Comparison of ENCODE assay signal across 20 cellular contexts in genomic region chr13:33937373-33938087, GRCh38.
A peak's percentile ranks its signal among the peaks of the same experiment; 100 is the strongest.
DNase-seq lines count a peak whose midpoint lies in the region; ATAC-seq and TF ChIP-seq lines count a peak whose summit lies in the region.
"Had no signal": no experiment of that assay in that cellular context is flagged by ENCODE, and none has a peak within 500 bp of the region (broad histone marks: within the 10 kb centered on the region; RNA-seq: fewer than 3 reads in every experiment).

No MANE protein-coding gene starts in this region.

- DNase-seq in DMS79 treated with DMSO at 0.1 percent for 48 hours (lab: John Stamatoyannopoulos, UW) (peak; percentile 9), DMS79 (lab: John Stamatoyannopoulos, UW) (no peak), body of pancreas (peak in 3 of 4 donors; percentile 14 to 26 (median 15)), left lung (no peak), testis (peak; percentile 18), MG63 (no peak)
- DNase-seq in CD8-positive, alpha-beta T cell, result no peak
- DNase-seq in activated CD8-positive, alpha-beta memory T cell treated with anti-CD3 and anti-CD28 coated beads, Interleukin-2, amount 10 ng/mL, durations not matched to agents 7 days and 5 days, result no peak
- DNase-seq: activated CD4-positive, CD25-positive, alpha-beta regulatory T cell treated with anti-CD3 and anti-CD28 coated beads, Interleukin-2, amount 50 U/mL, for 72 hours; activated naive CD4-positive, alpha-beta T cell treated with anti-CD3 and anti-CD28 coated beads, Interleukin-2, amount 10 ng/mL, durations not matched to agents 7 days and 5 days; C1 segment of cervical spinal cord; effector CD4-positive, alpha-beta T cell; Karpas-422; NCI-H1694 treated with DMSO at 0.1 percent for 48 hours; NCI-H82; stimulated activated CD4-positive, alpha-beta T cell treated with anti-CD3 and anti-CD28 coated beads, Interleukin-15, amount 100 ng/mL, for 24 hours; T-helper 17 cell had no signal

- peaks cover 8% of the 10 kb centered on the region for H3K4me1 ChIP-seq in body of pancreas
- H3K4me1 ChIP-seq in left lung, result no peaks in the 10 kb centered on the region
- no peaks in the 10 kb centered on the region for H3K4me1 ChIP-seq in testis
- H3K4me1 ChIP-seq in CD8-positive, alpha-beta T cell (ENCODE audit: insufficient read depth, low read length), result no peaks in the 10 kb centered on the region
- H3K4me1 ChIP-seq: parathyroid adenoma had no signal

- intact Hi-C loops in body of pancreas (cut with DNase I), result loop anchor here (10.0 kb wide), 1 partner anchor 1227 kb away; no protein-coding TSS in a partner anchor
- intact Hi-C loops in left lung (cut with DNase I), result no loop called here
- intact Hi-C loops in testis (cut with DNase I; ENCODE audit: low total_unique reads), result no loop called here
- intact Hi-C loops in CD8-positive, alpha-beta T cell (cut with DNase I, micrococcal nuclease), result no loop called here

- no peaks in the 10 kb centered on the region for H3K9me3 Mint-ChIP-seq in CD8-positive, alpha-beta T cell
- no peaks in the 10 kb centered on the region for H3K9me3 Mint-ChIP-seq in activated CD8-positive, alpha-beta memory T cell treated with anti-CD3 and anti-CD28 coated beads, Interleukin-2, amount 10 ng/mL, durations not matched to agents 7 days and 5 days (ENCODE audit: low read depth)
- H3K9me3 Mint-ChIP-seq: activated naive CD4-positive, alpha-beta T cell treated with anti-CD3 and anti-CD28 coated beads, Interleukin-2, amount 10 ng/mL, durations not matched to agents 7 days and 5 days; mesothelial cell of epicardium had no signal

- H3K36me3 Mint-ChIP-seq in CD8-positive, alpha-beta T cell, result no peaks in the 10 kb centered on the region
- no peaks in the 10 kb centered on the region for H3K36me3 Mint-ChIP-seq in activated CD8-positive, alpha-beta memory T cell treated with anti-CD3 and anti-CD28 coated beads, Interleukin-2, amount 10 ng/mL, durations not matched to agents 7 days and 5 days
- H3K36me3 Mint-ChIP-seq: activated naive CD4-positive, alpha-beta T cell treated with anti-CD3 and anti-CD28 coated beads, Interleukin-2, amount 10 ng/mL, durations not matched to agents 7 days and 5 days; mesothelial cell of epicardium had no signal

- H3K27ac ChIP-seq in body of pancreas (peak overlapping the region in 3 of 4 donors; percentile 15 to 36 (median 29)), left lung (peak overlapping the region in 1 of 2 donors; percentile 14), testis (no peak overlapping the region)
- H3K27ac ChIP-seq in CD8-positive, alpha-beta T cell (ENCODE audit: low read depth, low read length), result no peak overlapping the region
- H3K27ac ChIP-seq: 22Rv1, parathyroid adenoma had no signal

- CTCF ChIA-PET in CD8-positive, alpha-beta T cell (lab: Charles Lee), result no interaction called here
- CTCF ChIA-PET in activated CD8-positive, alpha-beta memory T cell treated with anti-CD3 and anti-CD28 coated beads, Interleukin-2, amount 10 ng/mL, durations not matched to agents 7 days and 5 days (lab: Charles Lee), result interaction anchor here (0.5 kb wide), 1 partner anchor 151 kb away, joined by 3 read pairs; no protein-coding TSS in a partner anchor

- 55% methylated on average over 3 of the region's 3 CpGs for WGBS in body of pancreas, 2 donors
- WGBS in testis, 2 donors, result 72 to 97% methylated on average over 3 of the region's 3 CpGs

- H3K27me3 ChIP-seq in body of pancreas (no peaks in the 10 kb centered on the region), left lung (no peaks in the 10 kb centered on the region), testis (no peaks in the 10 kb centered on the region), MG63 (no peaks in the 10 kb centered on the region)
- no peaks in the 10 kb centered on the region for H3K27me3 ChIP-seq in CD8-positive, alpha-beta T cell (ENCODE audit: insufficient read depth, low read length)

- H3K27ac Mint-ChIP-seq in CD8-positive, alpha-beta T cell, result no peak overlapping the region
- no peak overlapping the region for H3K27ac Mint-ChIP-seq in activated CD8-positive, alpha-beta memory T cell treated with anti-CD3 and anti-CD28 coated beads, Interleukin-2, amount 10 ng/mL, durations not matched to agents 7 days and 5 days
- H3K27ac Mint-ChIP-seq: activated naive CD4-positive, alpha-beta T cell treated with anti-CD3 and anti-CD28 coated beads, Interleukin-2, amount 10 ng/mL, durations not matched to agents 7 days and 5 days; mesothelial cell of epicardium; T-helper 17 cell had no signal

- no peaks in the 10 kb centered on the region for H3K9me3 ChIP-seq in body of pancreas
- H3K9me3 ChIP-seq in left lung, result no peaks in the 10 kb centered on the region
- no peaks in the 10 kb centered on the region for H3K9me3 ChIP-seq in testis
- no peaks in the 10 kb centered on the region for H3K9me3 ChIP-seq in CD8-positive, alpha-beta T cell (ENCODE audit: low read length)
- H3K9me3 ChIP-seq in MG63, result no peaks in the 10 kb centered on the region

- H3K36me3 ChIP-seq in body of pancreas (replicated peaks in 1 of 2; ENCODE audit: insufficient read depth in 1 of 2, low read depth in 2 of 2) (no peaks in the 10 kb centered on the region), left lung (no peaks in the 10 kb centered on the region), testis (ENCODE audit: low read depth, missing control alignments) (no peaks in the 10 kb centered on the region), MG63 (no peaks in the 10 kb centered on the region)
- no peaks in the 10 kb centered on the region for H3K36me3 ChIP-seq in CD8-positive, alpha-beta T cell (ENCODE audit: insufficient read depth, low read length)

- no peaks in the 10 kb centered on the region for H3K4me1 Mint-ChIP-seq in CD8-positive, alpha-beta T cell (ENCODE audit: low read depth)
- no peaks in the 10 kb centered on the region for H3K4me1 Mint-ChIP-seq in activated CD8-positive, alpha-beta memory T cell treated with anti-CD3 and anti-CD28 coated beads, Interleukin-2, amount 10 ng/mL, durations not matched to agents 7 days and 5 days
- H3K4me1 Mint-ChIP-seq: activated naive CD4-positive, alpha-beta T cell treated with anti-CD3 and anti-CD28 coated beads, Interleukin-2, amount 10 ng/mL, durations not matched to agents 7 days and 5 days; T-helper 17 cell had no signal

- no peak for TF ChIP-seq CTCF in body of pancreas (IDR thresholded peaks at IDR 0.05)
- TF ChIP-seq CTCF in left lung (IDR thresholded peaks at IDR 0.05), result no peak
- no peak for TF ChIP-seq CTCF in testis (IDR thresholded peaks at IDR 0.05)
- TF ChIP-seq CTCF in CD8-positive, alpha-beta T cell (IDR thresholded peaks at IDR 0.05), result no peak

- TF ChIP-seq POLR2A in body of pancreas (IDR thresholded peaks at IDR 0.05) (no peak), testis (IDR thresholded peaks at IDR 0.05) (no peak)

- POLR2A ChIA-PET in CD8-positive, alpha-beta T cell (lab: Charles Lee), result no interaction called here

- no peak overlapping the region for H3K4me3 Mint-ChIP-seq in CD8-positive, alpha-beta T cell
- no peak overlapping the region for H3K4me3 Mint-ChIP-seq in activated CD8-positive, alpha-beta memory T cell treated with anti-CD3 and anti-CD28 coated beads, Interleukin-2, amount 10 ng/mL, durations not matched to agents 7 days and 5 days
- H3K4me3 Mint-ChIP-seq: activated naive CD4-positive, alpha-beta T cell treated with anti-CD3 and anti-CD28 coated beads, Interleukin-2, amount 10 ng/mL, durations not matched to agents 7 days and 5 days; mesothelial cell of epicardium; T-helper 17 cell had no signal

- ATAC-seq in body of pancreas (peak; percentile 75), left lung (peak; percentile 79)
- ATAC-seq in CD8-positive, alpha-beta T cell, result no peak
- no peak for ATAC-seq in activated CD8-positive, alpha-beta memory T cell treated with anti-CD3 and anti-CD28 coated beads, Interleukin-2, amount 10 ng/mL, durations not matched to agents 7 days and 5 days
- ATAC-seq: T-helper 17 cell had no signal

- H3K4me3 ChIP-seq in body of pancreas (no peak overlapping the region), left lung (no peak overlapping the region), testis (no peak overlapping the region), MG63 (no peak overlapping the region)
- no peak overlapping the region for H3K4me3 ChIP-seq in CD8-positive, alpha-beta T cell (ENCODE audit: low read depth, low read length)

- no peaks in the 10 kb centered on the region for H3K27me3 Mint-ChIP-seq in CD8-positive, alpha-beta T cell (ENCODE audit: low read depth)
- no peaks in the 10 kb centered on the region for H3K27me3 Mint-ChIP-seq in activated CD8-positive, alpha-beta memory T cell treated with anti-CD3 and anti-CD28 coated beads, Interleukin-2, amount 10 ng/mL, durations not matched to agents 7 days and 5 days
- H3K27me3 Mint-ChIP-seq: activated naive CD4-positive, alpha-beta T cell treated with anti-CD3 and anti-CD28 coated beads, Interleukin-2, amount 10 ng/mL, durations not matched to agents 7 days and 5 days; T-helper 17 cell had no signal

Comparison
In these comparisons a context has a peak if more than half of its experiments do, and no peak if none do; other contexts are left out.
1. DNase-seq: peak in DMS79 treated with DMSO at 0.1 percent for 48 hours (single experiment), body of pancreas (3 of 4) and testis (single experiment); none in DMS79 (single experiment), left lung (0 of 2), CD8-positive, alpha-beta T cell (0 of 7), MG63 (single experiment) and activated CD8-positive, alpha-beta memory T cell treated with anti-CD3 and anti-CD28 coated beads, Interleukin-2, amount 10 ng/mL, durations not matched to agents 7 days and 5 days (single experiment).
2. ATAC-seq: peak in body of pancreas (single experiment) and left lung (single experiment); none in CD8-positive, alpha-beta T cell (single experiment) and activated CD8-positive, alpha-beta memory T cell treated with anti-CD3 and anti-CD28 coated beads, Interleukin-2, amount 10 ng/mL, durations not matched to agents 7 days and 5 days (single experiment).
3. H3K27ac ChIP-seq: peak in body of pancreas (3 of 4); none in testis (0 of 2) and CD8-positive, alpha-beta T cell (single experiment).